ENCODE assay signal across 3 cellular contexts in the genomic region with DNA sequence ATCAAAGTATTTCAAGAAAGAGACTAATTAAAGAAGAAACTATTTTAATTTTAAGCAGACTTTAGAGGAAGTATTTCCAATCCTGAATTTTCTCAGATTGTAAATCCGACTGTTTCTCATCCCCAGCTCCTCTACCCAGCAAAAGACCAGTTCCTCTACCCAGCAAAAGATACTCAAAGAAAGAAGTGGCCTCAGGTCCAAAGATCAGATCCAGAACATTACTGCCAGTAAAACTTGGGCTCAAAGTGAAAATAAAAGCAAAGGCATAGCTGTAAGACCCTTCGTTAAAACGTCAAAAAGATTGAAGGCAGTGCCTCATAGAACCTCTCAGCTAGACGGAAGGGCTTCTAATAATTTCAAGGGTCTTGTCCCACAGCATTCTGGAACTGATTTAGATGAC.
TF ChIP-seq lines count a peak whose summit lies in the region.

No MANE protein-coding gene starts in this region.

TF ChIP-seq in liver, 16 proteins besides CTCF, POLR2A, EP300 and RAD21:
- no peak for TF ChIP-seq FOXA2 (IDR thresholded peaks at IDR 0.05)
- no peak for TF ChIP-seq RXRA (IDR thresholded peaks at IDR 0.05)
- peak; percentile 83 to 91 for TF ChIP-seq HNF4A (conservative IDR thresholded peaks at IDR 0.05)
- TF ChIP-seq, protein P1, sequence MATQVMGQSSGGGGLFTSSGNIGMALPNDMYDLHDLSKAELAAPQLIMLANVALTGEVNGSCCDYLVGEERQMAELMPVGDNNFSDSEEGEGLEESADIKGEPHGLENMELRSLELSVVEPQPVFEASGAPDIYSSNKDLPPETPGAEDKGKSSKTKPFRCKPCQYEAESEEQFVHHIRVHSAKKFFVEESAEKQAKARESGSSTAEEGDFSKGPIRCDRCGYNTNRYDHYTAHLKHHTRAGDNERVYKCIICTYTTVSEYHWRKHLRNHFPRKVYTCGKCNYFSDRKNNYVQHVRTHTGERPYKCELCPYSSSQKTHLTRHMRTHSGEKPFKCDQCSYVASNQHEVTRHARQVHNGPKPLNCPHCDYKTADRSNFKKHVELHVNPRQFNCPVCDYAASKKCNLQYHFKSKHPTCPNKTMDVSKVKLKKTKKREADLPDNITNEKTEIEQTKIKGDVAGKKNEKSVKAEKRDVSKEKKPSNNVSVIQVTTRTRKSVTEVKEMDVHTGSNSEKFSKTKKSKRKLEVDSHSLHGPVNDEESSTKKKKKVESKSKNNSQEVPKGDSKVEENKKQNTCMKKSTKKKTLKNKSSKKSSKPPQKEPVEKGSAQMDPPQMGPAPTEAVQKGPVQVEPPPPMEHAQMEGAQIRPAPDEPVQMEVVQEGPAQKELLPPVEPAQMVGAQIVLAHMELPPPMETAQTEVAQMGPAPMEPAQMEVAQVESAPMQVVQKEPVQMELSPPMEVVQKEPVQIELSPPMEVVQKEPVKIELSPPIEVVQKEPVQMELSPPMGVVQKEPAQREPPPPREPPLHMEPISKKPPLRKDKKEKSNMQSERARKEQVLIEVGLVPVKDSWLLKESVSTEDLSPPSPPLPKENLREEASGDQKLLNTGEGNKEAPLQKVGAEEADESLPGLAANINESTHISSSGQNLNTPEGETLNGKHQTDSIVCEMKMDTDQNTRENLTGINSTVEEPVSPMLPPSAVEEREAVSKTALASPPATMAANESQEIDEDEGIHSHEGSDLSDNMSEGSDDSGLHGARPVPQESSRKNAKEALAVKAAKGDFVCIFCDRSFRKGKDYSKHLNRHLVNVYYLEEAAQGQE (IDR thresholded peaks at IDR 0.05): no peak
- no peak for TF ChIP-seq EGR1 (IDR thresholded peaks at IDR 0.05; ENCODE audit: low read depth in 2 of 2)
- TF ChIP-seq SP1 (IDR thresholded peaks at IDR 0.05): peak; percentile 26
- peak; percentile 33 for TF ChIP-seq HNF4G (IDR thresholded peaks at IDR 0.05)

TF ChIP-seq in HepG2, 621 proteins besides CTCF, POLR2A, EP300 and RAD21 (continues in another document):
- no peak for TF ChIP-seq ZNF33B (CRISPR knock-in tag; IDR thresholded peaks at IDR 0.05)
- TF ChIP-seq, protein P2, sequence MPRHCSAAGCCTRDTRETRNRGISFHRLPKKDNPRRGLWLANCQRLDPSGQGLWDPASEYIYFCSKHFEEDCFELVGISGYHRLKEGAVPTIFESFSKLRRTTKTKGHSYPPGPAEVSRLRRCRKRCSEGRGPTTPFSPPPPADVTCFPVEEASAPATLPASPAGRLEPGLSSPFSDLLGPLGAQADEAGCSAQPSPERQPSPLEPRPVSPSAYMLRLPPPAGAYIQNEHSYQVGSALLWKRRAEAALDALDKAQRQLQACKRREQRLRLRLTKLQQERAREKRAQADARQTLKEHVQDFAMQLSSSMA (CRISPR knock-in tag; IDR thresholded peaks at IDR 0.05): no peak
- TF ChIP-seq, protein P3, sequence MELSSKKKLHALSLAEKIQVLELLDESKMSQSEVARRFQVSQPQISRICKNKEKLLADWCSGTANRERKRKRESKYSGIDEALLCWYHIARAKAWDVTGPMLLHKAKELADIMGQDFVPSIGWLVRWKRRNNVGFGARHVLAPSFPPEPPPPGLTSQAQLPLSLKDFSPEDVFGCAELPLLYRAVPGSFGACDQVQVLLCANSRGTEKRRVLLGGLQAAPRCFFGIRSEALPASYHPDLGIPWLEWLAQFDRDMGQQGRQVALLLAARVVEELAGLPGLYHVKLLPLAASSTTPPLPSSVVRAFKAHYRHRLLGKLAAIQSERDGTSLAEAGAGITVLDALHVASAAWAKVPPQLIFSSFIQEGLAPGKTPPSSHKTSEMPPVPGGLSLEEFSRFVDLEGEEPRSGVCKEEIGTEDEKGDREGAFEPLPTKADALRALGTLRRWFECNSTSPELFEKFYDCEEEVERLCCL (CRISPR knock-in tag; IDR thresholded peaks at IDR 0.05; ENCODE audit: borderline replicate concordance): no peak
- no peak for TF ChIP-seq CBX1 (IDR thresholded peaks at IDR 0.05; ENCODE audit: low read depth)
- no peak for TF ChIP-seq HMGA1 (CRISPR knock-in tag; conservative IDR thresholded peaks at IDR 0.05)
- TF ChIP-seq MIER3 (CRISPR knock-in tag; IDR thresholded peaks at IDR 0.05; ENCODE audit: borderline replicate concordance): no peak
- TF ChIP-seq ZFAT (CRISPR knock-in tag; conservative IDR thresholded peaks at IDR 0.05): no peak
- TF ChIP-seq, protein P4, sequence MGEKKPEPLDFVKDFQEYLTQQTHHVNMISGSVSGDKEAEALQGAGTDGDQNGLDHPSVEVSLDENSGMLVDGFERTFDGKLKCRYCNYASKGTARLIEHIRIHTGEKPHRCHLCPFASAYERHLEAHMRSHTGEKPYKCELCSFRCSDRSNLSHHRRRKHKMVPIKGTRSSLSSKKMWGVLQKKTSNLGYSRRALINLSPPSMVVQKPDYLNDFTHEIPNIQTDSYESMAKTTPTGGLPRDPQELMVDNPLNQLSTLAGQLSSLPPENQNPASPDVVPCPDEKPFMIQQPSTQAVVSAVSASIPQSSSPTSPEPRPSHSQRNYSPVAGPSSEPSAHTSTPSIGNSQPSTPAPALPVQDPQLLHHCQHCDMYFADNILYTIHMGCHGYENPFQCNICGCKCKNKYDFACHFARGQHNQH (CRISPR knock-in tag; IDR thresholded peaks at IDR 0.05): no peak
- TF ChIP-seq ZNF749 (CRISPR knock-in tag; IDR thresholded peaks at IDR 0.05; ENCODE audit: borderline replicate concordance): no peak
- no peak for TF ChIP-seq RFX5 (IDR thresholded peaks at IDR 0.05; ENCODE audit: low read depth, low read length)
- TF ChIP-seq ZMYM3 (CRISPR knock-in tag; IDR thresholded peaks at IDR 0.05): no peak
- TF ChIP-seq KAT7 (CRISPR knock-in tag; IDR thresholded peaks at IDR 0.05; ENCODE audit: borderline replicate concordance): no peak
- TF ChIP-seq, protein P5, sequence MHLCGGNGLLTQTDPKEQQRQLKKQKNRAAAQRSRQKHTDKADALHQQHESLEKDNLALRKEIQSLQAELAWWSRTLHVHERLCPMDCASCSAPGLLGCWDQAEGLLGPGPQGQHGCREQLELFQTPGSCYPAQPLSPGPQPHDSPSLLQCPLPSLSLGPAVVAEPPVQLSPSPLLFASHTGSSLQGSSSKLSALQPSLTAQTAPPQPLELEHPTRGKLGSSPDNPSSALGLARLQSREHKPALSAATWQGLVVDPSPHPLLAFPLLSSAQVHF (CRISPR knock-in tag; IDR thresholded peaks at IDR 0.05): no peak
- no peak for TF ChIP-seq NPAS2 (CRISPR knock-in tag; IDR thresholded peaks at IDR 0.05; ENCODE audit: borderline replicate concordance)
- TF ChIP-seq, protein P6, sequence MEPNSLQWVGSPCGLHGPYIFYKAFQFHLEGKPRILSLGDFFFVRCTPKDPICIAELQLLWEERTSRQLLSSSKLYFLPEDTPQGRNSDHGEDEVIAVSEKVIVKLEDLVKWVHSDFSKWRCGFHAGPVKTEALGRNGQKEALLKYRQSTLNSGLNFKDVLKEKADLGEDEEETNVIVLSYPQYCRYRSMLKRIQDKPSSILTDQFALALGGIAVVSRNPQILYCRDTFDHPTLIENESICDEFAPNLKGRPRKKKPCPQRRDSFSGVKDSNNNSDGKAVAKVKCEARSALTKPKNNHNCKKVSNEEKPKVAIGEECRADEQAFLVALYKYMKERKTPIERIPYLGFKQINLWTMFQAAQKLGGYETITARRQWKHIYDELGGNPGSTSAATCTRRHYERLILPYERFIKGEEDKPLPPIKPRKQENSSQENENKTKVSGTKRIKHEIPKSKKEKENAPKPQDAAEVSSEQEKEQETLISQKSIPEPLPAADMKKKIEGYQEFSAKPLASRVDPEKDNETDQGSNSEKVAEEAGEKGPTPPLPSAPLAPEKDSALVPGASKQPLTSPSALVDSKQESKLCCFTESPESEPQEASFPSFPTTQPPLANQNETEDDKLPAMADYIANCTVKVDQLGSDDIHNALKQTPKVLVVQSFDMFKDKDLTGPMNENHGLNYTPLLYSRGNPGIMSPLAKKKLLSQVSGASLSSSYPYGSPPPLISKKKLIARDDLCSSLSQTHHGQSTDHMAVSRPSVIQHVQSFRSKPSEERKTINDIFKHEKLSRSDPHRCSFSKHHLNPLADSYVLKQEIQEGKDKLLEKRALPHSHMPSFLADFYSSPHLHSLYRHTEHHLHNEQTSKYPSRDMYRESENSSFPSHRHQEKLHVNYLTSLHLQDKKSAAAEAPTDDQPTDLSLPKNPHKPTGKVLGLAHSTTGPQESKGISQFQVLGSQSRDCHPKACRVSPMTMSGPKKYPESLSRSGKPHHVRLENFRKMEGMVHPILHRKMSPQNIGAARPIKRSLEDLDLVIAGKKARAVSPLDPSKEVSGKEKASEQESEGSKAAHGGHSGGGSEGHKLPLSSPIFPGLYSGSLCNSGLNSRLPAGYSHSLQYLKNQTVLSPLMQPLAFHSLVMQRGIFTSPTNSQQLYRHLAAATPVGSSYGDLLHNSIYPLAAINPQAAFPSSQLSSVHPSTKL (CRISPR knock-in tag; IDR thresholded peaks at IDR 0.05): no peak
- no peak for TF ChIP-seq TMF1 (CRISPR knock-in tag; IDR thresholded peaks at IDR 0.05; ENCODE audit: low read depth)

TF ChIP-seq in WTC11, 78 proteins besides CTCF, POLR2A, EP300 and RAD21:
- no peak for TF ChIP-seq JUN (CRISPR knock-in tag; IDR thresholded peaks at IDR 0.05)
- TF ChIP-seq, protein P7, sequence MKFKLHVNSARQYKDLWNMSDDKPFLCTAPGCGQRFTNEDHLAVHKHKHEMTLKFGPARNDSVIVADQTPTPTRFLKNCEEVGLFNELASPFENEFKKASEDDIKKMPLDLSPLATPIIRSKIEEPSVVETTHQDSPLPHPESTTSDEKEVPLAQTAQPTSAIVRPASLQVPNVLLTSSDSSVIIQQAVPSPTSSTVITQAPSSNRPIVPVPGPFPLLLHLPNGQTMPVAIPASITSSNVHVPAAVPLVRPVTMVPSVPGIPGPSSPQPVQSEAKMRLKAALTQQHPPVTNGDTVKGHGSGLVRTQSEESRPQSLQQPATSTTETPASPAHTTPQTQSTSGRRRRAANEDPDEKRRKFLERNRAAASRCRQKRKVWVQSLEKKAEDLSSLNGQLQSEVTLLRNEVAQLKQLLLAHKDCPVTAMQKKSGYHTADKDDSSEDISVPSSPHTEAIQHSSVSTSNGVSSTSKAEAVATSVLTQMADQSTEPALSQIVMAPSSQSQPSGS (CRISPR knock-in tag; IDR thresholded peaks at IDR 0.05; ENCODE audit: borderline replicate concordance, low read depth): no peak
- no peak for TF ChIP-seq GABPB1 (CRISPR knock-in tag; IDR thresholded peaks at IDR 0.05)
- TF ChIP-seq EMX1 (CRISPR knock-in tag; IDR thresholded peaks at IDR 0.05): no peak
- TF ChIP-seq, protein P8, sequence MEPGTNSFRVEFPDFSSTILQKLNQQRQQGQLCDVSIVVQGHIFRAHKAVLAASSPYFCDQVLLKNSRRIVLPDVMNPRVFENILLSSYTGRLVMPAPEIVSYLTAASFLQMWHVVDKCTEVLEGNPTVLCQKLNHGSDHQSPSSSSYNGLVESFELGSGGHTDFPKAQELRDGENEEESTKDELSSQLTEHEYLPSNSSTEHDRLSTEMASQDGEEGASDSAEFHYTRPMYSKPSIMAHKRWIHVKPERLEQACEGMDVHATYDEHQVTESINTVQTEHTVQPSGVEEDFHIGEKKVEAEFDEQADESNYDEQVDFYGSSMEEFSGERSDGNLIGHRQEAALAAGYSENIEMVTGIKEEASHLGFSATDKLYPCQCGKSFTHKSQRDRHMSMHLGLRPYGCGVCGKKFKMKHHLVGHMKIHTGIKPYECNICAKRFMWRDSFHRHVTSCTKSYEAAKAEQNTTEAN (CRISPR knock-in tag; IDR thresholded peaks at IDR 0.05): no peak
- no peak for TF ChIP-seq NR3C1 (CRISPR knock-in tag; conservative IDR thresholded peaks at IDR 0.05; ENCODE audit: low read depth)
